ENCODE assay signal across 2 cellular contexts in the genomic region with DNA sequence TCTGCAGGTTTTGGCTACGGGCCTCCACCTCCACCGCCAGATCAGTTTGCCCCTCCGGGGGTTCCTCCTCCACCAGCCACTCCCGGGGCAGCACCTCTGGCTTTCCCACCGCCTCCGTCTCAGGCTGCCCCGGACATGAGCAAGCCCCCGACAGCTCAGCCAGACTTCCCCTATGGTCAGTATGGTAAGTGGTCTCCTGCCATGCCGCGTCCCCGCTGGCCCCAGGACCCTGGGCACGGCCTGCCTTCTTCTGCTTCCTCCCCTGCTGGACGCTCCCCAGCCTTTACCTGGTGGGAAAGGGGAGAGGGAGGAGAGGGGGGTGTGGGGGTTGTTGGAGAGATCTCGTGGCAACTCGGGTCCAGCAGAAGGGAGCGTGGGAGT.
TF ChIP-seq lines count a peak whose summit lies in the region.

No MANE protein-coding gene starts in this region.

TF ChIP-seq in HEK293, 187 proteins besides CTCF, POLR2A, EP300 and RAD21:
- TF ChIP-seq GLI4 (tag by site-specific recombination; IDR thresholded peaks at IDR 0.05) (no peak), ZNF174 (tag by site-specific recombination; IDR thresholded peaks at IDR 0.05) (no peak), ZBTB8A (tag by site-specific recombination; IDR thresholded peaks at IDR 0.05) (no peak), ZFHX2 (tag by site-specific recombination; conservative IDR thresholded peaks at IDR 0.05) (no peak), ZNF623 (tag by site-specific recombination; IDR thresholded peaks at IDR 0.05) (peak; percentile 43; the same call in 1 of the 2 replicates), ZNF184 (tag by site-specific recombination; IDR thresholded peaks at IDR 0.05) (no peak)
- TF ChIP-seq, protein P1, sequence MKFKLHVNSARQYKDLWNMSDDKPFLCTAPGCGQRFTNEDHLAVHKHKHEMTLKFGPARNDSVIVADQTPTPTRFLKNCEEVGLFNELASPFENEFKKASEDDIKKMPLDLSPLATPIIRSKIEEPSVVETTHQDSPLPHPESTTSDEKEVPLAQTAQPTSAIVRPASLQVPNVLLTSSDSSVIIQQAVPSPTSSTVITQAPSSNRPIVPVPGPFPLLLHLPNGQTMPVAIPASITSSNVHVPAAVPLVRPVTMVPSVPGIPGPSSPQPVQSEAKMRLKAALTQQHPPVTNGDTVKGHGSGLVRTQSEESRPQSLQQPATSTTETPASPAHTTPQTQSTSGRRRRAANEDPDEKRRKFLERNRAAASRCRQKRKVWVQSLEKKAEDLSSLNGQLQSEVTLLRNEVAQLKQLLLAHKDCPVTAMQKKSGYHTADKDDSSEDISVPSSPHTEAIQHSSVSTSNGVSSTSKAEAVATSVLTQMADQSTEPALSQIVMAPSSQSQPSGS (tag by site-specific recombination; IDR thresholded peaks at IDR 0.05; ENCODE audit: low read depth), result no peak
- TF ChIP-seq, protein P2, sequence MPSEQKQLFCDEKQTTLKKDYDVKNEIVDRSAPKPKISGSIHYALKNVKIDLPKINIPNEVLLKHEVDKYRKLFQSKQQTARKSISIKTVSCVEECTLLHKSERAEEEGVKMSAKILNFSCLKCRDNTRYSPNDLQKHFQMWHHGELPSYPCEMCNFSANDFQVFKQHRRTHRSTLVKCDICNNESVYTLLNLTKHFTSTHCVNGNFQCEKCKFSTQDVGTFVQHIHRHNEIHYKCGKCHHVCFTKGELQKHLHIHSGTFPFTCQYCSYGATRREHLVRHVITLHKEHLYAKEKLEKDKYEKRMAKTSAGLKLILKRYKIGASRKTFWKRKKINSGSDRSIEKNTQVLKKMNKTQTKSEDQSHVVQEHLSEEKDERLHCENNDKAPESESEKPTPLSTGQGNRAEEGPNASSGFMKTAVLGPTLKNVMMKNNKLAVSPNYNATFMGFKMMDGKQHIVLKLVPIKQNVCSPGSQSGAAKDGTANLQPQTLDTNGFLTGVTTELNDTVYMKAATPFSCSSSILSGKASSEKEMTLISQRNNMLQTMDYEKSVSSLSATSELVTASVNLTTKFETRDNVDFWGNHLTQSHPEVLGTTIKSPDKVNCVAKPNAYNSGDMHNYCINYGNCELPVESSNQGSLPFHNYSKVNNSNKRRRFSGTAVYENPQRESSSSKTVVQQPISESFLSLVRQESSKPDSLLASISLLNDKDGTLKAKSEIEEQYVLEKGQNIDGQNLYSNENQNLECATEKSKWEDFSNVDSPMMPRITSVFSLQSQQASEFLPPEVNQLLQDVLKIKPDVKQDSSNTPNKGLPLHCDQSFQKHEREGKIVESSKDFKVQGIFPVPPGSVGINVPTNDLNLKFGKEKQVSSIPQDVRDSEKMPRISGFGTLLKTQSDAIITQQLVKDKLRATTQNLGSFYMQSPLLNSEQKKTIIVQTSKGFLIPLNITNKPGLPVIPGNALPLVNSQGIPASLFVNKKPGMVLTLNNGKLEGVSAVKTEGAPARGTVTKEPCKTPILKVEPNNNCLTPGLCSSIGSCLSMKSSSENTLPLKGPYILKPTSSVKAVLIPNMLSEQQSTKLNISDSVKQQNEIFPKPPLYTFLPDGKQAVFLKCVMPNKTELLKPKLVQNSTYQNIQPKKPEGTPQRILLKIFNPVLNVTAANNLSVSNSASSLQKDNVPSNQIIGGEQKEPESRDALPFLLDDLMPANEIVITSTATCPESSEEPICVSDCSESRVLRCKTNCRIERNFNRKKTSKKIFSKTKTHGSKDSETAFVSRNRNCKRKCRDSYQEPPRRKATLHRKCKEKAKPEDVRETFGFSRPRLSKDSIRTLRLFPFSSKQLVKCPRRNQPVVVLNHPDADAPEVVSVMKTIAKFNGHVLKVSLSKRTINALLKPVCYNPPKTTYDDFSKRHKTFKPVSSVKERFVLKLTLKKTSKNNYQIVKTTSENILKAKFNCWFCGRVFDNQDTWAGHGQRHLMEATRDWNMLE (tag by site-specific recombination; conservative IDR thresholded peaks at IDR 0.05; ENCODE audit: low read depth), result no peak

TF ChIP-seq in K562, 482 proteins besides CTCF, POLR2A, EP300 and RAD21:
- TF ChIP-seq POLR2G (IDR thresholded peaks at IDR 0.05; ENCODE audit: low read depth, low read length), result peak; percentile 11; the same call in 1 of the 2 replicates
- TF ChIP-seq ZBTB17 (CRISPR knock-in tag; IDR thresholded peaks at IDR 0.05), result no peak
- peak; percentile 20 for TF ChIP-seq RBM22 (IDR thresholded peaks at IDR 0.05; ENCODE audit: low read depth, low read length, poor library complexity, severe bottlenecking)
